26 cellular contexts compared by ENCODE assay signal in genomic region chr10:70590663-70591416, GRCh38. TPM values are rescaled to one million over a fixed set of nuclear protein-coding genes. Genes with fewer than 3 reads are reported as not detected.
DNase-seq lines count a peak whose midpoint lies in the region; ATAC-seq and TF ChIP-seq lines count a peak whose summit lies in the region.
"Had no signal": no experiment of that assay in that cellular context is flagged by ENCODE, and none has a peak within 500 bp of the region (broad histone marks: within the 10 kb centered on the region; RNA-seq: fewer than 3 reads in every experiment).

No MANE protein-coding gene starts in this region.

- H3K4me3 Mint-ChIP-seq in type B pancreatic cell, result no peak overlapping the region
- H3K4me3 Mint-ChIP-seq: activated CD4-positive, alpha-beta T cell treated with anti-CD3 and anti-CD28 coated beads, Interleukin-2, amount 10 ng/mL, durations not matched to agents 7 days and 5 days; activated naive CD8-positive, alpha-beta T cell treated with anti-CD3 and anti-CD28 coated beads, Interleukin-2, amount 10 ng/mL, durations not matched to agents 7 days and 5 days had no signal

- H2BK5ac ChIP-seq in mesendoderm (ENCODE audit: low read length), result no peak overlapping the region

- H2AFZ ChIP-seq in OCI-LY7 (ENCODE audit: low read length), result no peak overlapping the region
- no peak overlapping the region for H2AFZ ChIP-seq in hepatocyte

- peak overlapping the region; percentile 45 for H3K23ac ChIP-seq in mesendoderm (ENCODE audit: low read length)

- no peak overlapping the region for H2BK15ac ChIP-seq in mesendoderm (replicated peaks; ENCODE audit: low read depth)

- no peak overlapping the region for H3K9ac ChIP-seq in mesendoderm (ENCODE audit: low read length)

- H3K18ac ChIP-seq in mesendoderm (ENCODE audit: low read length), result no peak overlapping the region

- H3K27me3 Mint-ChIP-seq in type B pancreatic cell, result peaks cover 8% of the 10 kb centered on the region

- no peak overlapping the region for H3K56ac ChIP-seq in mesendoderm (ENCODE audit: low read length)

- H3K4ac ChIP-seq in mesendoderm (ENCODE audit: low read depth, low read length), result no peak overlapping the region

- 70 to 85% (median 82%) methylated on average over 4 to 5 of the region's 5 CpGs for WGBS in heart left ventricle, 4 donors
- no CpG with 5 or more reads among the region's 5 CpGs for WGBS in mesendoderm (ENCODE audit: extremely low coverage, insufficient coverage, low lambda C conversion rate)
- WGBS in hepatocyte (ENCODE audit: low lambda C conversion rate, missing lambda C conversion rate), result 79% methylated on average over 5 of the region's 5 CpGs

- DNase-seq in heart left ventricle, result no peak
- no peak for DNase-seq in right atrium auricular region (ENCODE audit: low spot score)
- DNase-seq in OCI-LY7 (ENCODE audit: low spot score), result peak; percentile 27
- DNase-seq in mesendoderm, result no peak
- DNase-seq in type B pancreatic cell (ENCODE audit: extremely low spot score, unreplicated experiment), result peak; percentile 25
- no peak for DNase-seq in stimulated activated CD4-positive, alpha-beta T cell treated with anti-CD3 and anti-CD28 coated beads, Interleukin-2, amount 100 ng/mL, for 48 hours
- DNase-seq in hepatocyte (ENCODE audit: low spot score), result no peak
- DNase-seq in dedifferentiated amniotic fluid mesenchymal stem cell (ENCODE audit: extremely low spot score), result no peak
- DNase-seq: activated CD4-positive, alpha-beta T cell treated with anti-CD3 and anti-CD28 coated beads, Interleukin-2, amount 10 ng/mL, durations not matched to agents 7 days and 5 days; activated effector memory CD4-positive, alpha-beta T cell treated with Interleukin-2 at 50 U/mL for 16 hours; activated naive CD8-positive, alpha-beta T cell treated with anti-CD3 and anti-CD28 coated beads, Interleukin-2, amount 10 ng/mL, durations not matched to agents 7 days and 5 days; DMS79 treated with DMSO at 0.1 percent for 48 hours; effector CD4-positive, alpha-beta T cell; foreskin fibroblast; NCI-H1048; NCI-H187 treated with DMSO at 0.1 percent for 48 hours; NCI-H2227 treated with DMSO at 0.1 percent for 48 hours; NCI-H69; posterior cingulate gyrus; Right ventricle myocardium superior; upper lobe of right lung had no signal

- ATAC-seq in heart left ventricle, result no peak
- ATAC-seq: upper lobe of right lung had no signal

- TF ChIP-seq POLR2A in heart left ventricle (IDR thresholded peaks at IDR 0.05), result no peak

- H3K4me3 ChIP-seq in heart left ventricle (no peak overlapping the region), right atrium auricular region (no peak overlapping the region), OCI-LY7 (ENCODE audit: low read depth, low read length, poor library complexity, severe bottlenecking) (no peak overlapping the region), mesendoderm (ENCODE audit: low read length) (no peak overlapping the region), hepatocyte (no peak overlapping the region)
- H3K4me3 ChIP-seq: upper lobe of right lung had no signal

- H3K27me3 ChIP-seq in heart left ventricle, result no peaks in the 10 kb centered on the region
- H3K27me3 ChIP-seq in right atrium auricular region, result no peaks in the 10 kb centered on the region
- H3K27me3 ChIP-seq in mesendoderm (ENCODE audit: insufficient read depth, low read length, poor library complexity), result no peaks in the 10 kb centered on the region
- no peaks in the 10 kb centered on the region for H3K27me3 ChIP-seq in hepatocyte
- H3K27me3 ChIP-seq: upper lobe of right lung had no signal

- CTCF ChIA-PET in OCI-LY7 (lab: Charles Lee; ENCODE audit: unreplicated experiment), result interaction anchor here (0.6 kb wide), 1 partner anchor 140 kb away, joined by 6 read pairs; no protein-coding TSS in a partner anchor

- H3K4me2 ChIP-seq in OCI-LY7 (ENCODE audit: low read length) (peak overlapping the region; percentile 15), mesendoderm (ENCODE audit: low read length) (no peak overlapping the region), hepatocyte (no peak overlapping the region)

- no peak overlapping the region for H4K5ac ChIP-seq in mesendoderm (ENCODE audit: low read length)

- H3K4me1 ChIP-seq in heart left ventricle (peaks cover 0 to 37% (median 26%) of the 10 kb centered on the region in 12 donors), right atrium auricular region (peaks cover 0 to 8% of the 10 kb centered on the region in 2 donors), OCI-LY7 (ENCODE audit: insufficient read depth, low read length, poor library complexity, severe bottlenecking) (peaks cover 62% of the 10 kb centered on the region), mesendoderm (ENCODE audit: control insufficient read depth, low read depth, low read length) (no peaks in the 10 kb centered on the region), hepatocyte (ENCODE audit: insufficient read depth) (peaks cover 11% of the 10 kb centered on the region)

- no peaks in the 10 kb centered on the region for H3K36me3 Mint-ChIP-seq in type B pancreatic cell

- no peak overlapping the region for H4K8ac ChIP-seq in mesendoderm (ENCODE audit: low read depth, low read length)

- H2AK5ac ChIP-seq in mesendoderm (ENCODE audit: low read length), result no peak overlapping the region

- no peaks in the 10 kb centered on the region for H3K9me2 ChIP-seq in OCI-LY7 (ENCODE audit: insufficient read depth, low read length)
- H3K9me2 ChIP-seq in hepatocyte (replicated peaks; ENCODE audit: insufficient read depth), result no peaks in the 10 kb centered on the region

- BruUV-seq in OCI-LY7 (replicated peaks; lab: Mats Ljungman, UMichigan), result no TSS peak

- H3K27ac Mint-ChIP-seq in type B pancreatic cell, result no peak overlapping the region
- H3K27ac Mint-ChIP-seq: activated CD4-positive, alpha-beta T cell treated with anti-CD3 and anti-CD28 coated beads, Interleukin-2, amount 10 ng/mL, durations not matched to agents 7 days and 5 days; activated naive CD8-positive, alpha-beta T cell treated with anti-CD3 and anti-CD28 coated beads, Interleukin-2, amount 10 ng/mL, durations not matched to agents 7 days and 5 days had no signal

- H3K9me3 ChIP-seq in heart left ventricle (no peaks in the 10 kb centered on the region), right atrium auricular region (no peaks in the 10 kb centered on the region), OCI-LY7 (ENCODE audit: low read length) (no peaks in the 10 kb centered on the region), hepatocyte (ENCODE audit: low read depth) (no peaks in the 10 kb centered on the region)
- H3K9me3 ChIP-seq: Caco-2, upper lobe of right lung had no signal

- peaks cover 2% of the 10 kb centered on the region for H3K4me1 Mint-ChIP-seq in type B pancreatic cell (ENCODE audit: unreplicated experiment)

- H4K20me1 ChIP-seq in OCI-LY7 (ENCODE audit: insufficient read depth, low read length), result no peaks in the 10 kb centered on the region
- H4K20me1 ChIP-seq in hepatocyte (ENCODE audit: insufficient read depth, poor library complexity, severe bottlenecking), result no peaks in the 10 kb centered on the region

- peak overlapping the region in 10 of 12 donors; percentile 16 to 85 (median 74) for H3K27ac ChIP-seq in heart left ventricle
- no peak overlapping the region for H3K27ac ChIP-seq in right atrium auricular region
- no peak overlapping the region for H3K27ac ChIP-seq in OCI-LY7 (ENCODE audit: low read depth, low read length, poor library complexity, severe bottlenecking)
- no peak overlapping the region for H3K27ac ChIP-seq in mesendoderm (ENCODE audit: low read depth, low read length)
- no peak overlapping the region for H3K27ac ChIP-seq in hepatocyte
- H3K27ac ChIP-seq: upper lobe of right lung, VCaP had no signal

- intact Hi-C loops in heart left ventricle (cut with DNase I), result no loop called here
- intact Hi-C loops in OCI-LY7 (cut with micrococcal nuclease; ENCODE audit: unreplicated experiment), result no loop called here

- TF ChIP-seq CTCF in heart left ventricle (IDR thresholded peaks at IDR 0.05) (no peak), right atrium auricular region (IDR thresholded peaks at IDR 0.05) (no peak), OCI-LY7 (conservative IDR thresholded peaks at IDR 0.05; ENCODE audit: low read length) (no peak), type B pancreatic cell (conservative IDR thresholded peaks at IDR 0.05) (no peak), hepatocyte (IDR thresholded peaks at IDR 0.05; ENCODE audit: poor library complexity) (no peak)

- POLR2A ChIA-PET in OCI-LY7 (lab: Charles Lee), result interaction anchor here (1.7 kb wide), 1 partner anchor 30 kb away, joined by 4 read pairs; no protein-coding TSS in a partner anchor

- no peaks in the 10 kb centered on the region for H3K9me3 Mint-ChIP-seq in type B pancreatic cell
- H3K9me3 Mint-ChIP-seq: activated CD4-positive, alpha-beta T cell treated with anti-CD3 and anti-CD28 coated beads, Interleukin-2, amount 10 ng/mL, durations not matched to agents 7 days and 5 days; activated naive CD8-positive, alpha-beta T cell treated with anti-CD3 and anti-CD28 coated beads, Interleukin-2, amount 10 ng/mL, durations not matched to agents 7 days and 5 days had no signal

- no peaks in the 10 kb centered on the region for H3K36me3 ChIP-seq in heart left ventricle
- H3K36me3 ChIP-seq in right atrium auricular region, result no peaks in the 10 kb centered on the region
- H3K36me3 ChIP-seq in OCI-LY7 (ENCODE audit: insufficient read depth, low read length), result no peaks in the 10 kb centered on the region
- no peaks in the 10 kb centered on the region for H3K36me3 ChIP-seq in mesendoderm (ENCODE audit: control insufficient read depth, insufficient read depth, low read length)
- no peaks in the 10 kb centered on the region for H3K36me3 ChIP-seq in hepatocyte (replicated peaks; ENCODE audit: insufficient read depth, low read depth)
- H3K36me3 ChIP-seq: upper lobe of right lung had no signal

- no peaks in the 10 kb centered on the region for H3K79me2 ChIP-seq in OCI-LY7 (ENCODE audit: insufficient read depth, low read depth, low read length)
- H3K79me2 ChIP-seq in mesendoderm (ENCODE audit: control insufficient read depth, insufficient read depth, low read length), result no peaks in the 10 kb centered on the region
- H3K79me2 ChIP-seq in hepatocyte, result no peaks in the 10 kb centered on the region

- no peak overlapping the region for H2BK120ac ChIP-seq in mesendoderm (ENCODE audit: low read depth, low read length)

- no peaks in the 10 kb centered on the region for H3K79me1 ChIP-seq in mesendoderm (ENCODE audit: low read length)

RNA-seq across cellular contexts. Expression of gene PRF1, which starts 11.7 kb away (rescaled TPM):
- total RNA-seq in heart left ventricle, result 10 to 100 TPM in 1 of 9 donors, 1 to 10 TPM in 4, under 1 TPM in 4; 0.50 to 19.4 (median 1.4) TPM
- 1 to 10 TPM in 1 of 2 donors, under 1 TPM in 1; 0.68 to 1.0 TPM for polyA plus RNA-seq in heart left ventricle
- 1 to 10 TPM; 1.1 to 1.4 TPM for total RNA-seq in right atrium auricular region
- 4.6 and 7.0 TPM in 2 replicates for total RNA-seq in OCI-LY7 (2014; rRNA removed; shearing (Covaris generic))
- 5.8 and 6.3 TPM in 2 replicates for total RNA-seq in OCI-LY7 (2022)
- polyA plus RNA-seq in mesendoderm (2013, experiment 1 of 2), result 0.10 TPM
- polyA plus RNA-seq in mesendoderm (2013, experiment 2 of 2), result 0.08 TPM
- total RNA-seq in type B pancreatic cell (ENCODE audit: low replicate concordance), result not detected in 2 replicates
- total RNA-seq in hepatocyte, result not detected in 2 replicates
- polyA plus RNA-seq in hepatocyte, result 0.39 TPM in 1 of 2 replicates, not detected in the other
- total RNA-seq: cerebellum, epithelial cell of proximal tubule had no signal
- polyA plus RNA-seq: neural cell had no signal

Comparison
In these comparisons a context has a peak if more than half of its experiments do, and no peak if none do; other contexts are left out.
1. H3K27ac ChIP-seq: peak in heart left ventricle (10 of 12); none in right atrium auricular region (0 of 2), OCI-LY7 (single experiment), mesendoderm (single experiment) and hepatocyte (single experiment).
2. DNase-seq: peak in OCI-LY7 (single experiment) and type B pancreatic cell (single experiment); none in heart left ventricle (0 of 5), right atrium auricular region (single experiment), mesendoderm (single experiment), stimulated activated CD4-positive, alpha-beta T cell treated with anti-CD3 and anti-CD28 coated beads, Interleukin-2, amount 100 ng/mL, for 48 hours (0 of 2), hepatocyte (single experiment) and dedifferentiated amniotic fluid mesenchymal stem cell (single experiment).